In genomic region chr19:3026768-3027167, GRCh38 we compare ENCODE assay signal across 8 cellular contexts.
"Had no signal": no experiment of that assay in that cellular context is flagged by ENCODE, and none has a peak within 500 bp of the region (broad histone marks: within the 10 kb centered on the region; RNA-seq: fewer than 3 reads in every experiment).

No MANE protein-coding gene starts in this region.

- H3K27ac ChIP-seq: GM23248 had no signal

- H3K4me3 ChIP-seq: GM23248, HAP-1 had no signal

- H2AFZ ChIP-seq: GM23248 had no signal

- H3K9ac ChIP-seq: GM23248 had no signal

- H3K36me3 ChIP-seq: HAP-1 had no signal

- H3K4me1 ChIP-seq: HAP-1 had no signal

- H3K27ac Mint-ChIP-seq: IgD-negative memory B cell had no signal

- ATAC-seq: HCT116 had no signal

- H3K36me3 Mint-ChIP-seq: IgD-negative memory B cell had no signal

- FAIRE-seq: HTR-8/SVneo had no signal

- H3K9me3 ChIP-seq: HAP-1 had no signal

- DNase-seq: GM23248, GOT3, H7, KG1 had no signal
